In genomic region chr11:69654660-69655478, GRCh38 we compare ENCODE assay signal across 12 cellular contexts. TPM values are rescaled to one million over a fixed set of nuclear protein-coding genes. Genes with fewer than 3 reads are reported as not detected.
DNase-seq lines count a peak whose midpoint lies in the region; ATAC-seq and TF ChIP-seq lines count a peak whose summit lies in the region.
"Had no signal": no experiment of that assay in that cellular context is flagged by ENCODE, and none has a peak within 500 bp of the region (broad histone marks: within the 10 kb centered on the region; RNA-seq: fewer than 3 reads in every experiment).

No MANE protein-coding gene starts in this region.

- H3K36me3 ChIP-seq in endodermal cell (ENCODE audit: control insufficient read depth, insufficient read depth, low read length) (peaks cover 5% of the 10 kb centered on the region), prostate gland (no peaks in the 10 kb centered on the region)

- H3K27ac Mint-ChIP-seq in endodermal cell, result peak overlapping the region; percentile 69
- no peak overlapping the region for H3K27ac Mint-ChIP-seq in activated CD4-positive, alpha-beta memory T cell treated with anti-CD3 and anti-CD28 coated beads for 36 hours

- H3K27me3 ChIP-seq in endodermal cell (ENCODE audit: control insufficient read depth, insufficient read depth, low read length, poor library complexity, severe bottlenecking) (no peaks in the 10 kb centered on the region), prostate gland (replicated peaks; ENCODE audit: insufficient read depth) (no peaks in the 10 kb centered on the region)
- H3K27me3 ChIP-seq: foreskin keratinocyte had no signal

- peak; percentile 13 for DNase-seq in NCI-H510A treated with DMSO at 0.1 percent for 48 hours (lab: John Stamatoyannopoulos, UW)
- no peak for DNase-seq in NCI-H510A (lab: John Stamatoyannopoulos, UW)
- DNase-seq in NCI-H345 treated with DMSO at 0.1 percent for 48 hours (lab: John Stamatoyannopoulos, UW; ENCODE audit: unreplicated experiment), result peak; percentile 29
- peak; percentile 75 for DNase-seq in endodermal cell
- peak; percentile 89 for DNase-seq in prostate gland (ENCODE audit: low spot score)
- DNase-seq in stimulated activated naive CD4-positive, alpha-beta T cell (lab: John Stamatoyannopoulos, UW), result no peak
- no peak for DNase-seq in activated CD4-positive, alpha-beta memory T cell treated with anti-CD3 and anti-CD28 coated beads for 36 hours
- DNase-seq: stimulated activated CD4-positive, alpha-beta T cell treated with anti-CD3 and anti-CD28 coated beads, Interleukin-2, amount 100 ng/mL, for 24 hours had no signal

- H3K4me3 ChIP-seq in endodermal cell (ENCODE audit: low read length), result no peak overlapping the region
- peak overlapping the region in 1 of 2 donors; percentile 21 for H3K4me3 ChIP-seq in prostate gland

- CTCF ChIA-PET in activated CD4-positive, alpha-beta memory T cell treated with anti-CD3 and anti-CD28 coated beads for 36 hours (lab: Charles Lee), result interaction anchor here (2.3 kb wide), 1 partner anchor 16 kb away, joined by 11 read pairs; no protein-coding TSS in a partner anchor

- H3K9ac ChIP-seq in endodermal cell (ENCODE audit: extremely low read depth, low read length, poor library complexity, severe bottlenecking), result no peak overlapping the region

- POLR2A ChIA-PET in activated CD4-positive, alpha-beta memory T cell treated with anti-CD3 and anti-CD28 coated beads for 36 hours (lab: Charles Lee), result no interaction called here

- H3K4me1 ChIP-seq in endodermal cell (ENCODE audit: control insufficient read depth, insufficient read depth, low read length) (peaks cover 5% of the 10 kb centered on the region), prostate gland (replicated peaks) (peaks cover 6% of the 10 kb centered on the region)
- H3K4me1 ChIP-seq: foreskin keratinocyte had no signal

- no peak overlapping the region for H3K4me3 Mint-ChIP-seq in endodermal cell
- no peak overlapping the region for H3K4me3 Mint-ChIP-seq in activated CD4-positive, alpha-beta memory T cell treated with anti-CD3 and anti-CD28 coated beads for 36 hours

- H3K4me1 Mint-ChIP-seq in endodermal cell, result peaks cover 14% of the 10 kb centered on the region
- no peaks in the 10 kb centered on the region for H3K4me1 Mint-ChIP-seq in activated CD4-positive, alpha-beta memory T cell treated with anti-CD3 and anti-CD28 coated beads for 36 hours (ENCODE audit: low read depth)

- H3K9me3 ChIP-seq in endodermal cell (ENCODE audit: control insufficient read depth, low read length), result no peaks in the 10 kb centered on the region
- no peaks in the 10 kb centered on the region for H3K9me3 ChIP-seq in prostate gland

- WGBS in endodermal cell (ENCODE audit: insufficient coverage in 1 of 2, insufficient read length in 1 of 2), 2 experiments, result 93 to 96% methylated on average over 19 to 27 of the region's 27 CpGs
- 38% methylated on average over 27 of the region's 27 CpGs for WGBS in prostate gland

- no peaks in the 10 kb centered on the region for H3K9me3 Mint-ChIP-seq in endodermal cell
- no peaks in the 10 kb centered on the region for H3K9me3 Mint-ChIP-seq in activated CD4-positive, alpha-beta memory T cell treated with anti-CD3 and anti-CD28 coated beads for 36 hours

- no peaks in the 10 kb centered on the region for H3K27me3 Mint-ChIP-seq in endodermal cell (ENCODE audit: insufficient read depth)
- no peaks in the 10 kb centered on the region for H3K27me3 Mint-ChIP-seq in activated CD4-positive, alpha-beta memory T cell treated with anti-CD3 and anti-CD28 coated beads for 36 hours

- intact Hi-C loops in prostate gland (cut with DNase I), result no loop called here
- intact Hi-C loops in activated CD4-positive, alpha-beta memory T cell treated with anti-CD3 and anti-CD28 coated beads for 36 hours (cut with micrococcal nuclease), result no loop called here

- TF ChIP-seq POLR2A in prostate gland (IDR thresholded peaks at IDR 0.05), result no peak

- H3K36me3 Mint-ChIP-seq in endodermal cell (ENCODE audit: low read depth), result peaks cover 22% of the 10 kb centered on the region
- no peaks in the 10 kb centered on the region for H3K36me3 Mint-ChIP-seq in activated CD4-positive, alpha-beta memory T cell treated with anti-CD3 and anti-CD28 coated beads for 36 hours

- peak overlapping the region; percentile 32 for H3K27ac ChIP-seq in endodermal cell (ENCODE audit: low read depth, low read length)
- peak overlapping the region; percentile 82 to 91 for H3K27ac ChIP-seq in prostate gland
- H3K27ac ChIP-seq: foreskin keratinocyte had no signal

- no peak for ATAC-seq in GM19463 (IDR thresholded peaks at IDR 0.05; ENCODE audit: unreplicated experiment)
- ATAC-seq: foreskin keratinocyte had no signal

- no peak for TF ChIP-seq CTCF in endodermal cell (conservative IDR thresholded peaks at IDR 0.05)
- peak in 2 of 4 experiments; percentile 17 to 24 for TF ChIP-seq CTCF in prostate gland (IDR thresholded peaks at IDR 0.05)

RNA-seq across cellular contexts. Expression of gene CCND1, which starts 13.9 kb away (rescaled TPM):
- total RNA-seq in endodermal cell (100 to 1,000 TPM in 1 of 2 donors, 10 to 100 TPM in 1; 65.7 to 214 TPM), prostate gland (100 to 1,000 TPM in 1 of 2 donors, 10 to 100 TPM in 1; 69.2 to 188 TPM)
- polyA plus RNA-seq in endodermal cell (2013, experiment 1 of 2), result 203 TPM
- 171 TPM for polyA plus RNA-seq in endodermal cell (2013, experiment 2 of 2)
- total RNA-seq in activated CD4-positive, alpha-beta memory T cell treated with anti-CD3 and anti-CD28 coated beads for 36 hours, result 1 to 10 TPM in 1 of 2 experiments, under 1 TPM in 1; 0.19 to 1.3 TPM

RNA-seq across cellular contexts. Expression of gene LTO1, which starts 20.3 kb away (rescaled TPM):
- total RNA-seq in endodermal cell (10 to 100 TPM; 23.2 to 32.2 TPM), prostate gland (10 to 100 TPM; 14.9 to 39.5 TPM)
- polyA plus RNA-seq in endodermal cell (2013, experiment 1 of 2), result 20.9 TPM
- 17.8 TPM for polyA plus RNA-seq in endodermal cell (2013, experiment 2 of 2)
- total RNA-seq in activated CD4-positive, alpha-beta memory T cell treated with anti-CD3 and anti-CD28 coated beads for 36 hours, result 10 to 100 TPM; 16.3 to 16.7 TPM

RNA-seq across cellular contexts. Expression of gene FGF19, which starts 49.0 kb away (rescaled TPM):
- total RNA-seq in endodermal cell (under 1 TPM; 0.37 to 0.40 TPM), prostate gland (not detected)
- 4.0 TPM for polyA plus RNA-seq in endodermal cell (2013, experiment 1 of 2)
- 1.9 TPM for polyA plus RNA-seq in endodermal cell (2013, experiment 2 of 2)
- total RNA-seq in activated CD4-positive, alpha-beta memory T cell treated with anti-CD3 and anti-CD28 coated beads for 36 hours, result not detected
- total RNA-seq: aorta, urinary bladder had no signal
- polyA plus RNA-seq: aorta, urinary bladder had no signal

Comparison
In these comparisons a context has a peak if more than half of its experiments do, and no peak if none do; other contexts are left out.
1. DNase-seq: peak in NCI-H510A treated with DMSO at 0.1 percent for 48 hours (single experiment), NCI-H345 treated with DMSO at 0.1 percent for 48 hours (single experiment), endodermal cell (single experiment) and prostate gland (single experiment); none in NCI-H510A (single experiment), stimulated activated naive CD4-positive, alpha-beta T cell (0 of 6) and activated CD4-positive, alpha-beta memory T cell treated with anti-CD3 and anti-CD28 coated beads for 36 hours (single experiment).
2. RNA of gene CCND1, which starts 13.9 kb away (total RNA-seq): 65.7 to 214 TPM in endodermal cell and 69.2 to 188 TPM in prostate gland; 0.19 to 1.3 TPM in activated CD4-positive, alpha-beta memory T cell treated with anti-CD3 and anti-CD28 coated beads for 36 hours; every median in the first group is over 10 times any median in the second.